1 cellular context compared by ENCODE assay signal in the genomic region with DNA sequence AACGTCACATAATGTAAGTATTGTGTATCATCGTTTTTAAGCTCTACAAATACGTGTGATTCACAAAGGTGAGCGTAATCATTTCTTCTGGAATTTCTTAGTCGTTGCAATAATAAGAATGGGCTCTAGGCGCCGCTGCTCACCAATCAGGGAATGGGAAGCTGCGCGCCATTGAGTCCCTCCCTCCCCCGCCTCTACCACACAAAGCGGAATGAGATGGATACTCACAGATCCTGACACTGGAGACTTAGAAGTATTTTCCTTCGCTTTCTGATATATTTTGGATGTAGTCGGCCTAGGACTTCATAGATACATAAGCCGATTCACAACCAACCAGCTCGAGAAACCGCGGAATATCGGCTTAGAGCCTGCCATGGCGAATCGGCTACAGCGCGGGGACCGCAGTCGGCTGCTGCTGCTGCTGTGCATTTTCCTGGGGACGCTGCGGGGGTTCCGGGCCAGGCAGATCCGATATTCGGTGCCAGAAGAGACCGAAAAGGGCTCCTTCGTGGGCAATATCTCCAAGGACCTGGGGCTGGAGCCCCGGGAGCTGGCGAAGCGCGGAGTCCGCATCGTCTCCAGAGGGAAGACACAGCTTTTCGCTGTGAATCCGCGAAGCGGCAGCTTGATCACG.
TF ChIP-seq lines count a peak whose summit lies in the region.

TSS of gene PCDHGA11 (plus strand) at position 197 of the 634 bp plus-strand sequence. CDS start at position 374, 177 bp downstream.

TF ChIP-seq in HEK293, 187 proteins besides CTCF, POLR2A, EP300 and RAD21 (continued from another document):
- TF ChIP-seq, protein P1, sequence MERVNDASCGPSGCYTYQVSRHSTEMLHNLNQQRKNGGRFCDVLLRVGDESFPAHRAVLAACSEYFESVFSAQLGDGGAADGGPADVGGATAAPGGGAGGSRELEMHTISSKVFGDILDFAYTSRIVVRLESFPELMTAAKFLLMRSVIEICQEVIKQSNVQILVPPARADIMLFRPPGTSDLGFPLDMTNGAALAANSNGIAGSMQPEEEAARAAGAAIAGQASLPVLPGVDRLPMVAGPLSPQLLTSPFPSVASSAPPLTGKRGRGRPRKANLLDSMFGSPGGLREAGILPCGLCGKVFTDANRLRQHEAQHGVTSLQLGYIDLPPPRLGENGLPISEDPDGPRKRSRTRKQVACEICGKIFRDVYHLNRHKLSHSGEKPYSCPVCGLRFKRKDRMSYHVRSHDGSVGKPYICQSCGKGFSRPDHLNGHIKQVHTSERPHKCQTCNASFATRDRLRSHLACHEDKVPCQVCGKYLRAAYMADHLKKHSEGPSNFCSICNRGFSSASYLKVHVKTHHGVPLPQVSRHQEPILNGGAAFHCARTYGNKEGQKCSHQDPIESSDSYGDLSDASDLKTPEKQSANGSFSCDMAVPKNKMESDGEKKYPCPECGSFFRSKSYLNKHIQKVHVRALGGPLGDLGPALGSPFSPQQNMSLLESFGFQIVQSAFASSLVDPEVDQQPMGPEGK (tag by site-specific recombination; IDR thresholded peaks at IDR 0.05) = 0 out of 2 replicates have a peak, but pooled peaks have one; percentile 3
- TF ChIP-seq, protein P2, sequence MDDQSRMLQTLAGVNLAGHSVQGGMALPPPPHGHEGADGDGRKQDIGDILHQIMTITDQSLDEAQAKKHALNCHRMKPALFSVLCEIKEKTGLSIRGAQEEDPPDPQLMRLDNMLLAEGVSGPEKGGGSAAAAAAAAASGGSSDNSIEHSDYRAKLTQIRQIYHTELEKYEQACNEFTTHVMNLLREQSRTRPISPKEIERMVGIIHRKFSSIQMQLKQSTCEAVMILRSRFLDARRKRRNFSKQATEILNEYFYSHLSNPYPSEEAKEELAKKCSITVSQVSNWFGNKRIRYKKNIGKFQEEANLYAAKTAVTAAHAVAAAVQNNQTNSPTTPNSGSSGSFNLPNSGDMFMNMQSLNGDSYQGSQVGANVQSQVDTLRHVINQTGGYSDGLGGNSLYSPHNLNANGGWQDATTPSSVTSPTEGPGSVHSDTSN (CRISPR knock-in tag; IDR thresholded peaks at IDR 0.05) = no peak
- TF ChIP-seq ZNF10 (tag by site-specific recombination; IDR thresholded peaks at IDR 0.05) (peak; percentile 60; the same call in 1 of the 2 replicates), SP2 (tag by site-specific recombination; IDR thresholded peaks at IDR 0.05) (no peak), ZNF585B (tag by site-specific recombination; IDR thresholded peaks at IDR 0.05) (no peak), ZNF311 (tag by site-specific recombination; IDR thresholded peaks at IDR 0.05; ENCODE audit: borderline replicate concordance) (no peak), GLIS1 (tag by site-specific recombination; IDR thresholded peaks at IDR 0.05) (no peak; the same call in 1 of the 2 replicates), ZNF558 (tag by site-specific recombination; IDR thresholded peaks at IDR 0.05) (0 out of 2 replicates have a peak, but pooled peaks have one; percentile 24), KLF10 (tag by site-specific recombination; IDR thresholded peaks at IDR 0.05) (no peak)
